20 cellular contexts compared by ENCODE assay signal in genomic region chr4:108693819-108694218, GRCh38. TPM values are rescaled to one million over a fixed set of nuclear protein-coding genes. Genes with fewer than 3 reads are reported as not detected.
A peak's percentile ranks its signal among the peaks of the same experiment; 100 is the strongest.
DNase-seq lines count a peak whose midpoint lies in the region; TF ChIP-seq lines count a peak whose summit lies in the region.
"Had no signal": no experiment of that assay in that cellular context is flagged by ENCODE, and none has a peak within 500 bp of the region (broad histone marks: within the 10 kb centered on the region; RNA-seq: fewer than 3 reads in every experiment).

No MANE protein-coding gene starts in this region.

- no peaks in the 10 kb centered on the region for H3K27me3 ChIP-seq in GM23248 (replicated peaks; ENCODE audit: insufficient read depth)
- no peaks in the 10 kb centered on the region for H3K27me3 ChIP-seq in fibroblast of lung (ENCODE audit: control insufficient read depth, insufficient read depth, low read length)
- no peaks in the 10 kb centered on the region for H3K27me3 ChIP-seq in trophoblast cell (ENCODE audit: insufficient read depth, low read length)

- H3K27me3 Mint-ChIP-seq in progenitor cell of endocrine pancreas: no peaks in the 10 kb centered on the region

- no peaks in the 10 kb centered on the region for H3F3A ChIP-seq in GM23248 (ENCODE audit: insufficient read depth)

- no peak overlapping the region for H2BK120ac ChIP-seq in trophoblast cell (ENCODE audit: insufficient read depth, low read length, poor library complexity)

- TF ChIP-seq CTCF in fibroblast of lung (conservative IDR thresholded peaks at IDR 0.05 in 1 of 2, IDR thresholded peaks at IDR 0.05 in 1 of 2; ENCODE audit: low read depth in 1 of 2, low read length in 2 of 2) (no peak), progenitor cell of endocrine pancreas (IDR thresholded peaks at IDR 0.05; ENCODE audit: unreplicated experiment) (no peak)

- no peak overlapping the region for H2BK5ac ChIP-seq in trophoblast cell (ENCODE audit: low read depth, low read length, poor library complexity)

- no peak overlapping the region for H3K27ac Mint-ChIP-seq in progenitor cell of endocrine pancreas
- H3K27ac Mint-ChIP-seq: HFFc6 had no signal

- H3K79me2 ChIP-seq in GM23248 (ENCODE audit: insufficient read depth) (no peaks in the 10 kb centered on the region), fibroblast of lung (ENCODE audit: control insufficient read depth, insufficient read depth, low read length) (no peaks in the 10 kb centered on the region), trophoblast cell (ENCODE audit: control insufficient read depth, insufficient read depth, low read length, poor library complexity) (no peaks in the 10 kb centered on the region)

- H3K36me3 ChIP-seq in GM23248 (ENCODE audit: low read depth) (no peaks in the 10 kb centered on the region), fibroblast of lung (ENCODE audit: control insufficient read depth, insufficient read depth, low read length) (no peaks in the 10 kb centered on the region), trophoblast cell (ENCODE audit: control insufficient read depth in 1 of 2, insufficient read depth in 2 of 2, low read length in 2 of 2) (no peaks in the 10 kb centered on the region)

- no peak overlapping the region for H2AFZ ChIP-seq in GM23248
- no peak overlapping the region for H2AFZ ChIP-seq in fibroblast of lung (ENCODE audit: low read length)
- H2AFZ ChIP-seq in trophoblast cell (ENCODE audit: insufficient read depth, low read length, poor library complexity): no peak overlapping the region

- H4K20me1 ChIP-seq in GM23248 (ENCODE audit: insufficient read depth): no peaks in the 10 kb centered on the region
- no peaks in the 10 kb centered on the region for H4K20me1 ChIP-seq in fibroblast of lung (ENCODE audit: control insufficient read depth, extremely low read depth, insufficient read depth, low read length)

- H3K4me3 Mint-ChIP-seq in progenitor cell of endocrine pancreas (ENCODE audit: low read depth): no peak overlapping the region
- H3K4me3 Mint-ChIP-seq: HFFc6 had no signal

- H3K4me1 Mint-ChIP-seq in progenitor cell of endocrine pancreas (ENCODE audit: low read depth): peaks cover 10% of the 10 kb centered on the region

- no peaks in the 10 kb centered on the region for H3K79me1 ChIP-seq in trophoblast cell (ENCODE audit: low read length)

- H3K9ac ChIP-seq in GM23248 (no peak overlapping the region), fibroblast of lung (ENCODE audit: insufficient read depth, low read length) (no peak overlapping the region), trophoblast cell (ENCODE audit: low read length) (no peak overlapping the region)
- H3K9ac ChIP-seq: SK-N-SH had no signal

- H3K4me3 ChIP-seq in GM23248: no peak overlapping the region
- H3K4me3 ChIP-seq in fibroblast of lung (replicated peaks in 1 of 4; ENCODE audit: control extremely low read depth in 1 of 4, insufficient read depth in 1 of 4, low read depth in 3 of 4, low read length in 4 of 4): no peak overlapping the region
- no peak overlapping the region for H3K4me3 ChIP-seq in trophoblast cell (ENCODE audit: low read depth, low read length)

- H3K27ac ChIP-seq in GM23248: no peak overlapping the region
- no peak overlapping the region for H3K27ac ChIP-seq in fibroblast of lung (ENCODE audit: insufficient read depth, low read length)
- no peak overlapping the region for H3K27ac ChIP-seq in trophoblast cell (ENCODE audit: low read depth, low read length)
- H3K27ac ChIP-seq: C4-2B had no signal

- H3K9me2 ChIP-seq in GM23248 (ENCODE audit: insufficient read depth): no peaks in the 10 kb centered on the region
- H3K9me2 ChIP-seq: SK-N-SH had no signal

- H3K36me3 Mint-ChIP-seq in progenitor cell of endocrine pancreas (ENCODE audit: insufficient read depth): no peaks in the 10 kb centered on the region

- H3K4me2 ChIP-seq in GM23248 (ENCODE audit: unreplicated experiment) (no peak overlapping the region), fibroblast of lung (ENCODE audit: extremely low read depth, insufficient read depth, low read length) (no peak overlapping the region), trophoblast cell (ENCODE audit: low read length) (no peak overlapping the region)
- H3K4me2 ChIP-seq: SK-N-SH had no signal

- H3K23ac ChIP-seq in trophoblast cell (ENCODE audit: low read length): no peak overlapping the region

- no peak overlapping the region for H4K8ac ChIP-seq in trophoblast cell (ENCODE audit: low read depth, low read length)

- in situ Hi-C loops in GM23248 (cut with MboI): no loop called here

- no peak overlapping the region for H4K91ac ChIP-seq in trophoblast cell (ENCODE audit: low read depth, low read length)

- no peak overlapping the region for H3K4ac ChIP-seq in trophoblast cell (ENCODE audit: low read depth, low read length)

- H3K9me3 Mint-ChIP-seq in progenitor cell of endocrine pancreas (ENCODE audit: low read depth): no peaks in the 10 kb centered on the region
- H3K9me3 Mint-ChIP-seq: HFFc6 had no signal

- 84 to 90% methylated on average over 3 of the region's 3 CpGs for WGBS in GM23248 (ENCODE audit: low coverage in 1 of 2, low lambda C conversion rate in 2 of 2, missing lambda C conversion rate in 2 of 2), 2 experiments
- WGBS in trophoblast cell (ENCODE audit: extremely low coverage, insufficient coverage, insufficient read length): no CpG with 5 or more reads among the region's 3 CpGs

- H3K14ac ChIP-seq in trophoblast cell (ENCODE audit: low read length): no peak overlapping the region

- H3K18ac ChIP-seq in trophoblast cell (ENCODE audit: low read length): no peak overlapping the region

- no peaks in the 10 kb centered on the region for H3K4me1 ChIP-seq in GM23248 (ENCODE audit: insufficient read depth)
- H3K4me1 ChIP-seq in fibroblast of lung (ENCODE audit: control insufficient read depth, extremely low read depth, insufficient read depth, low read length): no peaks in the 10 kb centered on the region
- no peaks in the 10 kb centered on the region for H3K4me1 ChIP-seq in trophoblast cell (ENCODE audit: control insufficient read depth in 1 of 2, insufficient read depth in 2 of 2, low read length in 2 of 2)

- DNase-seq in GM23248 (peak; percentile 58), astrocyte of the hippocampus (ENCODE audit: low read depth, low spot score) (peak; percentile 5), fibroblast of lung (ENCODE audit: low read depth in 2 of 2) (peak; percentile 16 to 18), trophoblast cell (peak; percentile 7 to 61), progenitor cell of endocrine pancreas (ENCODE audit: low spot score, unreplicated experiment) (no peak), NCI-H524 treated with DMSO at 0.1 percent for 48 hours (lab: John Stamatoyannopoulos, UW) (no peak)
- no peak for DNase-seq in activated CD4-positive, alpha-beta T cell treated with anti-CD3 and anti-CD28 coated beads, Interleukin-2, amount 50 U/mL, for 4 hours
- DNase-seq: ACHN, AML-193, DND-41, H7, HFFc6, NCI-H1092 treated with DMSO at 0.1 percent for 48 hours, NCI-H2081 treated with DMSO at 0.1 percent for 48 hours, NCI-H524, PC-3, RPMI8226, SHP77 treated with DMSO at 0.1 percent for 48 hours, SK-N-SH had no signal

- H4K12ac ChIP-seq in trophoblast cell (ENCODE audit: low read depth, low read length): no peak overlapping the region

- H3K9me3 ChIP-seq in GM23248 (ENCODE audit: low read depth): no peaks in the 10 kb centered on the region
- no peaks in the 10 kb centered on the region for H3K9me3 ChIP-seq in fibroblast of lung (ENCODE audit: control insufficient read depth, insufficient read depth, low read depth, low read length)
- H3K9me3 ChIP-seq in trophoblast cell (ENCODE audit: insufficient read depth, low read depth, low read length): no peaks in the 10 kb centered on the region
- H3K9me3 ChIP-seq: SK-N-SH had no signal

- no peak overlapping the region for H2BK12ac ChIP-seq in trophoblast cell (ENCODE audit: low read length)

- H2AK5ac ChIP-seq in trophoblast cell (ENCODE audit: low read length): no peak overlapping the region

RNA-seq across cellular contexts. Expression of gene OSTC, which starts 43.4 kb away (rescaled TPM):
- 319 and 372 TPM in 2 replicates for total RNA-seq in GM23248 (2014; rRNA removed; shearing (Covaris generic))
- polyA plus RNA-seq in GM23248 (2016; fragmentation: Nextera tagmentation; extraction: Ambion mirVana) (630 and 637 TPM in 2 replicates), fibroblast of lung (154 and 312 TPM in 2 replicates)
- total RNA-seq in fibroblast of lung (108 and 171 TPM in 2 replicates), progenitor cell of endocrine pancreas (155 and 165 TPM in 2 replicates)
- polyA plus RNA-seq in fibroblast of lung (2012): 141 and 249 TPM in 2 replicates
- polyA minus RNA-seq in fibroblast of lung (ENCODE audit: low replicate concordance): 19.7 and 45.2 TPM in 2 replicates
- 332 and 337 TPM in 2 replicates for polyA plus RNA-seq in trophoblast cell (2013)

Comparison
In these comparisons a context has a peak if more than half of its experiments do, and no peak if none do; other contexts are left out.
1. DNase-seq: peak in GM23248 (single experiment), astrocyte of the hippocampus (single experiment), fibroblast of lung (2 of 2) and trophoblast cell (2 of 2); none in progenitor cell of endocrine pancreas (single experiment), activated CD4-positive, alpha-beta T cell treated with anti-CD3 and anti-CD28 coated beads, Interleukin-2, amount 50 U/mL, for 4 hours (0 of 2) and NCI-H524 treated with DMSO at 0.1 percent for 48 hours (single experiment).